In the genomic region with DNA sequence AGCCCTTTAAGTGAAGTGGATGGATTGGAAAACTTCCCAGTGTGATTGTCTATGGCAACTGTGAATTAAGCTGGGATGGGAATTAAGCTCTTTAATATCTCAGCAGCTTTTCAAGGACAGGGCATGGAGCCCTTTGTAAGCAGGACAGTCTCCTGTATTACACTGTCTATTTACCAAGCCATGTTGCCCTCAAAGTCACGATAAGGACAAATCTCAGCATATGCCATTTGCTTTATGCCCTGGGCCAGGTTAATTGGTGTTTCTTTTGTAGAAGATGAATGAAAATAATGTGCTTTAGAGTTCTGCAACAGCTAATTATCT, we compare ENCODE assay signal across 23 cellular contexts. TPM values are rescaled to one million over a fixed set of nuclear protein-coding genes. Genes with fewer than 3 reads are reported as not detected.
DNase-seq lines count a peak whose midpoint lies in the region; ATAC-seq and TF ChIP-seq lines count a peak whose summit lies in the region.
"Had no signal": no experiment of that assay in that cellular context is flagged by ENCODE, and none has a peak within 500 bp of the region (broad histone marks: within the 10 kb centered on the region; RNA-seq: fewer than 3 reads in every experiment).

No MANE protein-coding gene starts in this region.

- H3K27ac ChIP-seq in coronary artery = no peak overlapping the region
- H3K27ac ChIP-seq: A549, C4-2B, cardiac muscle cell, gastroesophageal sphincter, stomach, upper lobe of right lung had no signal

- DNase-seq in NCI-H82 (lab: John Stamatoyannopoulos, UW) = peak; percentile 38
- DNase-seq in NCI-H82 treated with DMSO at 0.1 percent for 48 hours (lab: John Stamatoyannopoulos, UW; ENCODE audit: unreplicated experiment) = no peak
- DNase-seq in NCI-H128 (lab: John Stamatoyannopoulos, UW; ENCODE audit: unreplicated experiment) = peak; percentile 92
- peak; percentile 55 for DNase-seq in NCI-H2196 (lab: John Stamatoyannopoulos, UW; ENCODE audit: unreplicated experiment)
- peak; percentile 68 for DNase-seq in medulla oblongata (ENCODE audit: extremely low spot score)
- no peak for DNase-seq in activated CD4-positive, CD25-positive, alpha-beta regulatory T cell treated with anti-CD3 and anti-CD28 coated beads, Interleukin-2, amount 50 U/mL, for 72 hours
- DNase-seq in coronary artery (ENCODE audit: low spot score) = no peak
- DNase-seq: activated CD4-positive, alpha-beta T cell treated with anti-CD3 and anti-CD28 coated beads, Interleukin-2, amount 10 ng/mL, durations not matched to agents 7 days and 5 days; activated CD8-positive, alpha-beta memory T cell treated with anti-CD3 and anti-CD28 coated beads, Interleukin-2, amount 50 U/mL, for 4 hours; activated effector memory CD4-positive, alpha-beta T cell treated with Interleukin-2 at 50 U/mL for 16 hours; adrenal gland; erythroblast; GF-D8; midbrain; stomach; upper lobe of right lung had no signal

- ATAC-seq in esophagus mucosa = no peak
- ATAC-seq: A549, gastroesophageal sphincter, GM12878 had no signal

- no peak for TF ChIP-seq CTCF in coronary artery (IDR thresholded peaks at IDR 0.05)

- no peak overlapping the region for H3K4me3 ChIP-seq in coronary artery
- H3K4me3 ChIP-seq: A549, adrenal gland, cardiac muscle cell, gastroesophageal sphincter, GM12878, stomach, upper lobe of right lung had no signal

RNA-seq across cellular contexts. Expression of a gene that starts 17.6 kb away (rescaled TPM):
- 4.9 TPM for total RNA-seq in esophagus mucosa

RNA-seq across cellular contexts. Expression of a gene that starts 39.4 kb away (rescaled TPM):
- total RNA-seq in esophagus mucosa = 159 TPM
- total RNA-seq: activated CD4-positive, alpha-beta T cell treated with anti-CD3 and anti-CD28 coated beads, Interleukin-2, amount 10 ng/mL, durations not matched to agents 7 days and 5 days; LHCN-M2 had no signal

Comparison
In these comparisons a context has a peak if more than half of its experiments do, and no peak if none do; other contexts are left out.
1. DNase-seq: peak in NCI-H82 (single experiment), NCI-H128 (single experiment), NCI-H2196 (single experiment) and medulla oblongata (single experiment); none in NCI-H82 treated with DMSO at 0.1 percent for 48 hours (single experiment), activated CD4-positive, CD25-positive, alpha-beta regulatory T cell treated with anti-CD3 and anti-CD28 coated beads, Interleukin-2, amount 50 U/mL, for 72 hours (single experiment) and coronary artery (single experiment).